ENCODE assay signal across 15 cellular contexts in the genomic region with DNA sequence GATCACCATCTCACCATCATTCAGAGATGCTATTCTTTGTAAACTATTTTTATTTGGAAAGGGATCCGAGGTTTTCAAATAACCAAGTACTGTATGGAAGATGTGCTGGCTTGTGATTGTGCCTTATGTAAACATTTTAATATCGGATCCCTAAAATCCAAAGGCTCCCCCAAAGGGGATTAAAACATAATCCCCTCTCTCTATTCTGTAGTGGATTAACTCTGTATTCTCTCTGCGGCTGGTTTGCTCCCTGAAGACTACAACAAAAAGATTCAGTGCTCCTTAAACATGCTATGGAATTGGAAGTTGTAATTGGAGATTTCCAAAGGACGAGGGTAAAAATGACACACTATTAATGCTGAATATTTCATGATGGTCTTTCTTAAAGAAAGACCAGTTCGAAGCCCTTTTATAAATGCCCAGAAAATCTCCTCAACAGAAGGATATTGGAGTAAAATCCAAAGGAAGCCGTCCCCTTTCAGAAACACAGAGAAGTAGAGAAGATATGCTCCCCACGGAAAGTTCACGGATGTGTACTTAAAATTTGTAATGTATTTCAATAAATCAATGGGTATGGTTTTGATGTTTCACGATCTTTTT.
DNase-seq lines count a peak whose midpoint lies in the region; ATAC-seq, FAIRE-seq and TF ChIP-seq lines count a peak whose summit lies in the region.
"Had no signal": no experiment of that assay in that cellular context is flagged by ENCODE, and none has a peak within 500 bp of the region (broad histone marks: within the 10 kb centered on the region; RNA-seq: fewer than 3 reads in every experiment).

No MANE protein-coding gene starts in this region.

- peak; percentile 82 for FAIRE-seq in D721Med (lab: Jason Lieb, UNC)

- peaks cover 19% of the 10 kb centered on the region for H3K4me1 Mint-ChIP-seq in activated naive CD4-positive, alpha-beta T cell treated with anti-CD3 and anti-CD28 coated beads, Interleukin-2, amount 10 ng/mL, durations not matched to agents 7 days and 5 days

- DNase-seq in D721Med (ENCODE audit: insufficient read length, low spot score) (no peak), NCI-H524 treated with DMSO at 0.1 percent for 48 hours (lab: John Stamatoyannopoulos, UW) (peak; percentile 54), foreskin fibroblast (peak in 1 of 2 donors; percentile 56), retina (peak; percentile 60), NCI-H2196 treated with DMSO at 0.1 percent for 48 hours (lab: John Stamatoyannopoulos, UW; ENCODE audit: unreplicated experiment) (no peak), MV-4-11 (lab: John Stamatoyannopoulos, UW) (no peak)
- DNase-seq in activated naive CD4-positive, alpha-beta T cell treated with anti-CD3 and anti-CD28 coated beads, Interleukin-2, amount 10 ng/mL, durations not matched to agents 7 days and 5 days, result no peak
- DNase-seq: activated CD8-positive, alpha-beta memory T cell treated with anti-CD3 and anti-CD28 coated beads, Interleukin-2, amount 50 U/mL, for 48 hours; cerebellar nuclear complex; DMS153; NCI-H1694; NCI-H526; stimulated activated CD4-positive, alpha-beta T cell treated with anti-CD3 and anti-CD28 coated beads, Interleukin-12 subunit alpha, Interleukin-12 subunit beta, amount 100 ng/mL, for 4 hours had no signal

- no peak overlapping the region for H3K4me3 Mint-ChIP-seq in activated naive CD4-positive, alpha-beta T cell treated with anti-CD3 and anti-CD28 coated beads, Interleukin-2, amount 10 ng/mL, durations not matched to agents 7 days and 5 days

- no peaks in the 10 kb centered on the region for H3K9me3 Mint-ChIP-seq in activated naive CD4-positive, alpha-beta T cell treated with anti-CD3 and anti-CD28 coated beads, Interleukin-2, amount 10 ng/mL, durations not matched to agents 7 days and 5 days

- H3K4me3 ChIP-seq in foreskin fibroblast (ENCODE audit: low read depth in 1 of 2, low read length in 2 of 2), result peak overlapping the region; percentile 81 to 89

- H3K36me3 Mint-ChIP-seq in activated naive CD4-positive, alpha-beta T cell treated with anti-CD3 and anti-CD28 coated beads, Interleukin-2, amount 10 ng/mL, durations not matched to agents 7 days and 5 days, result peaks cover 5% of the 10 kb centered on the region

- ATAC-seq in HG02763 (IDR thresholded peaks at IDR 0.05; ENCODE audit: unreplicated experiment), result no peak
- ATAC-seq: activated CD4-positive, CD25-positive, alpha-beta regulatory T cell treated with anti-CD3 and anti-CD28 coated beads, Interleukin-2, amount 50 U/mL, for 24 hours had no signal

- peaks cover 43% of the 10 kb centered on the region for H3K27me3 Mint-ChIP-seq in activated naive CD4-positive, alpha-beta T cell treated with anti-CD3 and anti-CD28 coated beads, Interleukin-2, amount 10 ng/mL, durations not matched to agents 7 days and 5 days

- no peak for TF ChIP-seq CTCF in D721Med (IDR thresholded peaks at IDR 0.05; ENCODE audit: insufficient read depth, missing control alignments)
- TF ChIP-seq CTCF in foreskin fibroblast (IDR thresholded peaks at IDR 0.05; ENCODE audit: low read depth, low read length), result no peak

- CTCF ChIA-PET in activated naive CD4-positive, alpha-beta T cell treated with anti-CD3 and anti-CD28 coated beads, Interleukin-2, amount 10 ng/mL, durations not matched to agents 7 days and 5 days (lab: Charles Lee), result no interaction called here

- H3K27ac Mint-ChIP-seq in activated naive CD4-positive, alpha-beta T cell treated with anti-CD3 and anti-CD28 coated beads, Interleukin-2, amount 10 ng/mL, durations not matched to agents 7 days and 5 days, result no peak overlapping the region

Comparison
In these comparisons a context has a peak if more than half of its experiments do, and no peak if none do; other contexts are left out.
1. DNase-seq: peak in NCI-H524 treated with DMSO at 0.1 percent for 48 hours (single experiment) and retina (single experiment); none in D721Med (single experiment), activated naive CD4-positive, alpha-beta T cell treated with anti-CD3 and anti-CD28 coated beads, Interleukin-2, amount 10 ng/mL, durations not matched to agents 7 days and 5 days (single experiment), NCI-H2196 treated with DMSO at 0.1 percent for 48 hours (single experiment) and MV-4-11 (single experiment).